ENCODE assay signal across 8 cellular contexts in the genomic region with DNA sequence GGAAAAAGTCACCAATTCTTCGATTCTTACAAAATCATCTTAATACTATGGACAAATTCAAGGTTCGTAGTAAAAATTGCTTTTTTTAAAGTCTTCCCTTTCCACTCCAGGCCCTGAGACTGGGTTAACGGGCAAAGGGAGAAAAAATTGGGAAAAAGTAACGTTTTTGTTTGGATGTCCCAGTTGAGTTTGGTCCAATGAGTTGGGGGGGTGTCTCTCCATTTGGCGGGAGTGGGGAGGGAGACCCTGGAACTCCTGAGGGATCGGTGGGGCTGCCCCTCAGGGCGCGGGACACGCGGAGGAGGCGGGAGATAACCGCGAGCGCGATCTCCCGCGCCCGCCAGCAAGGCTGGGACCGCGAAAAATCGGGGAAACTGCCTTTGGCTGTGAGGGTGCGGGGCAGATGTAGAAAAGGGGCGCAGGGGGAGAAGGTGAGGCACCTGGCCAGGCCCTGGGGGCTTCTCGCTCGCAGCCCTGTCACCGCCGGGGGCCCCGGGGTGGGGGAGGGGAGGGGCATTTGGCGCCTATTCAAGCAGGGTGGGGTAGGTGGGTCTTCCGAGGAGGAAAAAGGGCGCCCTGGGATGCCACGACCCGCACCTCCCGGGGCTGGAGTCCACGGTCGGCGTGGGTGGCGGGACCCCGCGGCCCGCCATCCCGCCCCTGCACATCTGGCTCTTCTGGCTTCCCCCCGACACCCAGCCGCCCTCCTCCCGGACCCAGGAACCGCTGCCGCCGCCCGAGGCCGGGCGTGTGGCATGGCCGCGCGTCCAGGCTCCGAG. TPM values are rescaled to one million over a fixed set of nuclear protein-coding genes. Genes with fewer than 3 reads are reported as not detected.
DNase-seq lines count a peak whose midpoint lies in the region; ATAC-seq and TF ChIP-seq lines count a peak whose summit lies in the region.

No MANE protein-coding gene starts in this region.

- H3K4me1 ChIP-seq in ACC112 (ENCODE audit: control insufficient read depth, insufficient read depth, low read length, unreplicated experiment) (peaks cover 42% of the 10 kb centered on the region), left lung (peaks cover 0 to 48% of the 10 kb centered on the region in 2 donors), thymus (ENCODE audit: control insufficient read depth, insufficient read depth, low read length) (peaks cover 20% of the 10 kb centered on the region)

- H3K4me3 ChIP-seq in ACC112 (ENCODE audit: low read depth, low read length) (peak overlapping the region; percentile 98), LNCaP clone FGC (ENCODE audit: low read depth, low read length) (peak overlapping the region; percentile 69), left lung (peak overlapping the region; percentile 50 to 81), thymus (ENCODE audit: low read length) (peak overlapping the region; percentile 87)

- H3K36me3 ChIP-seq in ACC112 (ENCODE audit: insufficient read depth, low read length): no peaks in the 10 kb centered on the region; the same call in 1 of the 2 replicates
- H3K36me3 ChIP-seq in left lung: peaks cover 0 to 10% of the 10 kb centered on the region in 2 donors
- peaks cover 3% of the 10 kb centered on the region for H3K36me3 ChIP-seq in thymus (ENCODE audit: control insufficient read depth, insufficient read depth)

- H3K27me3 ChIP-seq in ACC112 (ENCODE audit: insufficient read depth, low read length): no peaks in the 10 kb centered on the region
- H3K27me3 ChIP-seq in left lung: no peaks in the 10 kb centered on the region
- H3K27me3 ChIP-seq in thymus (ENCODE audit: control insufficient read depth, insufficient read depth): no peaks in the 10 kb centered on the region

- ATAC-seq in GM18868 (IDR thresholded peaks at IDR 0.05; ENCODE audit: unreplicated experiment) (peak; percentile 0), left lung (no peak)

- 4% methylated on average over 55 of the region's 55 CpGs for WGBS in thymus

- H3K79me2 ChIP-seq in ACC112 (ENCODE audit: control insufficient read depth, insufficient read depth, low read length, unreplicated experiment): peaks cover 90% of the 10 kb centered on the region

- H2AFZ ChIP-seq in ACC112 (ENCODE audit: low read length, unreplicated experiment): no peak overlapping the region

- H3K9me3 ChIP-seq in left lung (no peaks in the 10 kb centered on the region), thymus (ENCODE audit: control insufficient read depth) (no peaks in the 10 kb centered on the region)

- TF ChIP-seq CTCF in LNCaP clone FGC (IDR thresholded peaks at IDR 0.05; ENCODE audit: control insufficient read depth, extremely low read depth, insufficient read depth) (no peak), left lung (IDR thresholded peaks at IDR 0.05) (no peak)

- intact Hi-C loops in left lung (cut with DNase I): no loop called here

- H3K27ac ChIP-seq in ACC112 (ENCODE audit: low read depth, low read length) (peak overlapping the region; percentile 42), left lung (no peak overlapping the region), thymus (ENCODE audit: low read depth) (no peak overlapping the region)

- no peak for DNase-seq in LNCaP clone FGC (ENCODE audit: low read depth)
- DNase-seq in astrocyte of the hippocampus (ENCODE audit: low read depth, low spot score): peak; percentile 26
- peak in 1 of 2 donors; percentile 81 for DNase-seq in left lung
- no peak for DNase-seq in NCI-H1694 (lab: John Stamatoyannopoulos, UW)
- DNase-seq in cerebellar cortex (ENCODE audit: low spot score): no peak

RNA-seq across cellular contexts. Expression of gene FBXO5, which starts 0.7 kb away (rescaled TPM):
- total RNA-seq in left lung: 1 to 10 TPM; 6.4 to 6.6 TPM
- polyA plus RNA-seq in thymus: 6.4 TPM

RNA-seq across cellular contexts. Expression of gene MTRF1L, which starts 20.3 kb away (rescaled TPM):
- 10 to 100 TPM; 14.7 to 26.3 TPM for total RNA-seq in left lung
- 10.0 TPM for polyA plus RNA-seq in thymus
